17 cellular contexts compared by ENCODE assay signal in the genomic region with DNA sequence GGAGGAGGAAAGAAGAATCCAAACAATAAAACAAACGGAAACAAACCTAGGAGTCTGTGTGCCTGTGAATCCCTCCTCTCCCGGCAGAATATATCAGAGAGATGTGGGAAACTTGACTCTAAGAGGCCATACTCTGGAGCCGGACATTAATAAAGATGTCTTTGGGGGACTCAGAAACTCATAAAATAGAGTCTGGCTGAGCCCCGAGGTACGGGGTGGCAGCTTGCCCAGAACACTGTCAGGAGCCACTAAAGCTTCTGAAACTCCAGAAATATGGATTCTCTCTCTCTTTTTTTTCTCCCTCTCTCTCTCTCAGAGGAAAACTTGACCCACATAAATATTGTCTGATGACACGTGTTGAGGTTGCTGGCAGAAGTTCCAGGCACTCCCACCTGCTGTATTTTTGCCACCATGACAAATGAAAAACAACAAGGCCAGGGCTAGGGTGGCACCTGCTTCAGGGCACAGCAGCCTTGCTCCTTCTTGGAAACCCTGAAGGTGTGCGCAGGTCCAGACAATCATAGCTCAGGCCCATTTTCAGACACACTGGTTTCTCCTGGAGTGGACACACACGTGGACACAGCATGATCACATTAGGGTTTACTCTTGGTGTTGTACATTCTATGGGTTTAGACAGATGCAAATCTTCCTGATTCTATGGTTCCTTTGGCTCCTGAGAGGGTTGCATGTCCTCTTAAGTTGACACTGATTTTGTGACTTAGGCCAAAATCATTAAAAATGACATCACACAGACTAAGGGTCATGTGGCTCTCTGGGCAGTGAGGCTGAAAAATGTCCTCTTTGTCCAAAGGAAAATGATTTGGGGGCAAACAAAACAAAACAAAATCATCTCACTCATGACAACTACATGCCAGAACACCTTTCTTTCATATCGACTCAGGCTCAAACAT.
"Had no signal": no experiment of that assay in that cellular context is flagged by ENCODE, and none has a peak within 500 bp of the region (broad histone marks: within the 10 kb centered on the region; RNA-seq: fewer than 3 reads in every experiment).

No MANE protein-coding gene starts in this region.

- ATAC-seq: activated CD8-positive, alpha-beta T cell treated with anti-CD3 and anti-CD28 coated beads for 36 hours; activated T-cell treated with anti-CD3 and anti-CD28 coated beads, Interleukin-2, amount 50 U/mL, for 72 hours; left colon; stimulated activated memory B cell treated with anti-CD40 and anti-IgM and Interleukin-4, amounts not matched to agents 10 μg/mL and 1 μg/mL and 100 μg/mL, for 72 hours had no signal

- H3K4me3 ChIP-seq: esophagus squamous epithelium, neural progenitor cell, tibial artery, uterus had no signal

- H3K9me3 ChIP-seq: esophagus squamous epithelium, tibial artery, uterus had no signal

- DNase-seq: activated CD8-positive, alpha-beta memory T cell treated with anti-CD3 and anti-CD28 coated beads, Interleukin-2, amount 50 U/mL, for 4 hours; activated CD8-positive, alpha-beta T cell treated with anti-CD3 and anti-CD28 coated beads for 36 hours; activated gamma-delta T cell treated with Interleukin-2 at 50 U/mL for 16 hours; activated naive CD8-positive, alpha-beta T cell treated with anti-CD3 and anti-CD28 coated beads for 36 hours; activated T-cell treated with anti-CD3 and anti-CD28 coated beads, Interleukin-2, amount 50 U/mL, for 72 hours; esophagus squamous epithelium; foreskin fibroblast; left colon; mesenchymal stem cell; retina; stimulated activated CD4-positive, alpha-beta T cell treated with anti-CD3 and anti-CD28 coated beads, Interleukin-1b, Interleukin-23, amount 100 ng/mL, for 48 hours; T-helper 9 cell; tibial artery had no signal

- H3K36me3 ChIP-seq: esophagus squamous epithelium, neural progenitor cell, tibial artery, uterus had no signal

- H3K4me1 ChIP-seq: esophagus squamous epithelium, uterus had no signal

- H3K27ac ChIP-seq: esophagus squamous epithelium, neural progenitor cell, parathyroid adenoma, tibial artery, uterus had no signal
